In the genomic region with DNA sequence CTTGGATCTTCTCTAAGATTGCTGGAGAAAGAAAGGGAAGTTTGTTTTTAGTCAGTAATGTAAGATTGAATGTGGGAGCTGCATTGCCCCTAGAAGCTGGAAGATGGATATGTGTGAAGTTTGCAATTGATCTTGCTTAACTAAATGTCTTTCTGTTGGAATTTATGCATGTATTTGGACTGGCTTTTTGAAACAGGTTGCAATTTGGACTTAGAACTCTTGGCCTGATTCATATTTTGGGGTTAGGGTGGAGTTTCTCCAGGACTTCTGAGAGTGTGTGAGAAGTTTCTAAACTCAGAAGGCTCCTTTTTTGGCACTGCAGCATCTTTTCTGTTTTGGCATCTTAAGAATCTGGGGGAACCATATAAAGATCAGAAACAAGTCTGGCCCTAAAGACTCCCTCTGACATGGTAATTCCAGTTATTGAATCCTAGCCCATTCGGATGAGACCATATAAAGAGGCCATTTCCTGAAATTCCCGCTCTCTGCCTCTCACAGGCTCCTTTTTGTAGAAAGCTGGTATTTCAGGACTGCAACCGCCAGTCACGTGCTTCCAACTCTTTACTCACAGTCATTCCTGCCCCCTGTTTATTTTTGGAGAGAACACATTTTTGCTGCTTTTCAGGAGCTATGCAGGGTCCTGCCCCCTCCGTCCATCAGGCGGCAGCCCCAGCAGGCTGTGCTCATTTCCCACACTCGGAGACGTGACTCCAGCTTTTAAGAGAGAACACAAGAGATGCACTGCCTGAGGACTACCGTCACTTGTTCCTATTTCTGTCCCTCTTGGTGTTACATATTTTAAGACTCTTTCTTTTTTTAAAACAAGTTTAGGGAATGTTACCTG, we compare ENCODE assay signal across 12 cellular contexts. TPM values are rescaled to one million over a fixed set of nuclear protein-coding genes. Genes with fewer than 3 reads are reported as not detected.
DNase-seq lines count a peak whose midpoint lies in the region; ATAC-seq and TF ChIP-seq lines count a peak whose summit lies in the region.
"Had no signal": no experiment of that assay in that cellular context is flagged by ENCODE, and none has a peak within 500 bp of the region (broad histone marks: within the 10 kb centered on the region; RNA-seq: fewer than 3 reads in every experiment).

No MANE protein-coding gene starts in this region.

- in situ Hi-C loops in GM13977 (cut with MboI; ENCODE audit: low pct_unique_long_range_greater_than_20kb, low sequenced_read_pairs, unreplicated experiment) = no loop called here

- CTCF ChIA-PET in T-cell (lab: Charles Lee) = no interaction called here
- CTCF ChIA-PET in CD4-positive, alpha-beta memory T cell (lab: Charles Lee; ENCODE audit: partially characterized antibody) = no interaction called here

- intact Hi-C loops in CD4-positive, alpha-beta memory T cell (cut with micrococcal nuclease) = no loop called here
- intact Hi-C loops in lower leg skin (cut with DNase I; ENCODE audit: low total_unique reads) = no loop called here

- H3K9me3 ChIP-seq in CD4-positive, alpha-beta memory T cell (ENCODE audit: control insufficient read depth in 1 of 2, low read length in 2 of 2) = no peaks in the 10 kb centered on the region

- no peak for TF ChIP-seq CTCF in lower leg skin (IDR thresholded peaks at IDR 0.05)
- TF ChIP-seq CTCF in GM13977 (IDR thresholded peaks at IDR 0.05; ENCODE audit: extremely low read depth, insufficient read depth, missing control alignments) = no peak

- no peaks in the 10 kb centered on the region for H3K4me1 Mint-ChIP-seq in T-cell
- H3K4me1 Mint-ChIP-seq in CD4-positive, alpha-beta memory T cell = peaks cover 0 to 1% (median 0%) of the 10 kb centered on the region in 4 donors
- H3K4me1 Mint-ChIP-seq: naive thymus-derived CD4-positive, alpha-beta T cell had no signal

- H3K36me3 ChIP-seq in rectal smooth muscle tissue (ENCODE audit: control insufficient read depth, insufficient read depth, low read length) = no peaks in the 10 kb centered on the region
- H3K36me3 ChIP-seq in CD4-positive, alpha-beta memory T cell (ENCODE audit: insufficient read depth, low read length) = peaks cover 3% of the 10 kb centered on the region

- no peak for TF ChIP-seq POLR2A in lower leg skin (IDR thresholded peaks at IDR 0.05)

- H3K4me1 ChIP-seq in rectal smooth muscle tissue (ENCODE audit: control insufficient read depth, insufficient read depth, low read length) = peaks cover 11% of the 10 kb centered on the region
- H3K4me1 ChIP-seq in CD4-positive, alpha-beta memory T cell (ENCODE audit: insufficient read depth, low read length) = no peaks in the 10 kb centered on the region

- no peak overlapping the region for H3K9ac ChIP-seq in rectal smooth muscle tissue (ENCODE audit: low read length)

- 81 to 89% methylated on average over 9 of the region's 9 CpGs for WGBS in lower leg skin, 2 donors

- no peaks in the 10 kb centered on the region for H3K27me3 ChIP-seq in rectal smooth muscle tissue (ENCODE audit: control insufficient read depth, insufficient read depth, low read length)
- no peaks in the 10 kb centered on the region for H3K27me3 ChIP-seq in CD4-positive, alpha-beta memory T cell (ENCODE audit: insufficient read depth, low read length)

- ATAC-seq in T-cell (replicated peaks in 1 of 4) = no peak
- ATAC-seq: naive thymus-derived CD4-positive, alpha-beta T cell had no signal

- H3K9me3 Mint-ChIP-seq in T-cell = peaks cover under 1 to 2% (median 2%) of the 10 kb centered on the region in 3 donors
- H3K9me3 Mint-ChIP-seq in CD4-positive, alpha-beta memory T cell = peaks cover 0 to 5% (median 2%) of the 10 kb centered on the region in 8 donors

- no peaks in the 10 kb centered on the region for H3K27me3 Mint-ChIP-seq in T-cell
- no peaks in the 10 kb centered on the region for H3K27me3 Mint-ChIP-seq in CD4-positive, alpha-beta memory T cell
- H3K27me3 Mint-ChIP-seq: naive thymus-derived CD4-positive, alpha-beta T cell had no signal

- H3K27ac ChIP-seq in cingulate gyrus (ENCODE audit: low read depth, low read length) (peak overlapping the region; percentile 11), rectal smooth muscle tissue (ENCODE audit: low read depth, low read length) (peak overlapping the region; percentile 66)
- no peak overlapping the region for H3K27ac ChIP-seq in CD4-positive, alpha-beta memory T cell (ENCODE audit: low read depth, low read length)
- H3K27ac ChIP-seq: epithelial cell of prostate had no signal

- H3K4me3 ChIP-seq in rectal smooth muscle tissue (ENCODE audit: low read length) (no peak overlapping the region), lower leg skin (ENCODE audit: low read depth, poor library complexity, severe bottlenecking) (no peak overlapping the region)
- no peak overlapping the region for H3K4me3 ChIP-seq in CD4-positive, alpha-beta memory T cell (ENCODE audit: low read length in 2 of 2)

- peaks cover 74% of the 10 kb centered on the region for H3K36me3 Mint-ChIP-seq in T-cell
- H3K36me3 Mint-ChIP-seq in CD4-positive, alpha-beta memory T cell = peaks cover 68 to 79% of the 10 kb centered on the region in 2 donors

- POLR2A ChIA-PET in T-cell (lab: Charles Lee) = no interaction called here
- POLR2A ChIA-PET in CD4-positive, alpha-beta memory T cell (lab: Charles Lee; ENCODE audit: partially characterized antibody) = no interaction called here

- H3K27ac Mint-ChIP-seq in T-cell = no peak overlapping the region
- no peak overlapping the region for H3K27ac Mint-ChIP-seq in CD4-positive, alpha-beta memory T cell
- H3K27ac Mint-ChIP-seq: naive thymus-derived CD4-positive, alpha-beta T cell had no signal

- peak; percentile 13 for DNase-seq in Ammon's horn (ENCODE audit: low spot score)
- peak; percentile 19 for DNase-seq in iris pigment epithelial cell (ENCODE audit: low read depth)
- no peak for DNase-seq in T-cell
- no peak for DNase-seq in CD4-positive, alpha-beta memory T cell
- DNase-seq in lower leg skin (ENCODE audit: low spot score in 2 of 2) = no peak
- no peak for DNase-seq in GM13977 (ENCODE audit: low spot score)
- DNase-seq: activated naive CD4-positive, alpha-beta T cell; naive thymus-derived CD4-positive, alpha-beta T cell; small intestine had no signal

- no peak overlapping the region for H3K4me3 Mint-ChIP-seq in T-cell
- no peak overlapping the region for H3K4me3 Mint-ChIP-seq in CD4-positive, alpha-beta memory T cell
- H3K4me3 Mint-ChIP-seq: naive thymus-derived CD4-positive, alpha-beta T cell had no signal

RNA-seq across cellular contexts. Expression of gene IFT43, which starts 26.6 kb away (rescaled TPM):
- 10 to 100 TPM in 4 of 5 donors, 1 to 10 TPM in 1; 10.0 to 13.5 (median 11.9) TPM for total RNA-seq in T-cell
- 10 to 100 TPM; 11.6 to 13.4 TPM for total RNA-seq in CD4-positive, alpha-beta memory T cell
- polyA plus RNA-seq in CD4-positive, alpha-beta memory T cell = 10 to 100 TPM; 10.5 to 30.7 TPM
- total RNA-seq in lower leg skin = 10 to 100 TPM; 18.1 to 30.9 (median 19.7) TPM

RNA-seq across cellular contexts. Expression of gene TGFB3, which starts 30.4 kb away (rescaled TPM):
- total RNA-seq in T-cell (1 to 10 TPM; 6.4 to 9.6 (median 8.8) TPM), lower leg skin (1 to 10 TPM; 2.8 to 4.7 (median 3.6) TPM)
- 1 to 10 TPM; 6.4 to 7.2 TPM for total RNA-seq in CD4-positive, alpha-beta memory T cell
- under 1 TPM in 1 of 2 donors, not detected in 1; 0.29 TPM for polyA plus RNA-seq in CD4-positive, alpha-beta memory T cell

Comparison
In these comparisons a context has a peak if more than half of its experiments do, and no peak if none do; other contexts are left out.
1. DNase-seq: peak in Ammon's horn (single experiment) and iris pigment epithelial cell (single experiment); none in T-cell (0 of 34), CD4-positive, alpha-beta memory T cell (0 of 5), lower leg skin (0 of 2) and GM13977 (single experiment).